Comparison of ENCODE assay signal across 15 cellular contexts in genomic region chr17:78226752-78227454, GRCh38. TPM values are rescaled to one million over a fixed set of nuclear protein-coding genes. Genes with fewer than 3 reads are reported as not detected.
DNase-seq lines count a peak whose midpoint lies in the region; ATAC-seq and TF ChIP-seq lines count a peak whose summit lies in the region.
"Had no signal": no experiment of that assay in that cellular context is flagged by ENCODE, and none has a peak within 500 bp of the region (broad histone marks: within the 10 kb centered on the region; RNA-seq: fewer than 3 reads in every experiment).

No MANE protein-coding gene starts in this region.

- peaks cover 24 to 34% of the 10 kb centered on the region in 2 experiments for H3K36me3 ChIP-seq in HEK293 (ENCODE audit: control insufficient read depth in 2 of 2, insufficient read depth in 1 of 2, low read length in 2 of 2)

- H3K4me1 ChIP-seq in HEK293 (ENCODE audit: control insufficient read depth, insufficient read depth, low read length), result no peaks in the 10 kb centered on the region

- H3K27ac Mint-ChIP-seq in type B pancreatic cell, result no peak overlapping the region

- no peak overlapping the region for H3K4me3 ChIP-seq in HEK293 (ENCODE audit: low read depth, low read length)

- ATAC-seq in left colon (peak; percentile 77), GM18520 (IDR thresholded peaks at IDR 0.05; ENCODE audit: unreplicated experiment) (no peak)

- H3K27ac ChIP-seq in HEK293 (ENCODE audit: extremely low read depth, low read depth, low read length), result no peak overlapping the region

- H3K9me3 Mint-ChIP-seq in type B pancreatic cell, result no peaks in the 10 kb centered on the region
- H3K9me3 Mint-ChIP-seq: CD4-positive, alpha-beta memory T cell had no signal

- no peaks in the 10 kb centered on the region for H3K36me3 Mint-ChIP-seq in type B pancreatic cell
- H3K36me3 Mint-ChIP-seq: CD4-positive, alpha-beta memory T cell had no signal

- no peak overlapping the region for H3K4me3 Mint-ChIP-seq in type B pancreatic cell

- peaks cover 22% of the 10 kb centered on the region for H3K27me3 Mint-ChIP-seq in type B pancreatic cell

- DNase-seq in CD1c-positive myeloid dendritic cell (ENCODE audit: extremely low spot score) (peak; percentile 82), SHP77 treated with DMSO at 0.1 percent for 48 hours (lab: John Stamatoyannopoulos, UW) (peak; percentile 81), left colon (peak; percentile 44 to 47), type B pancreatic cell (ENCODE audit: extremely low spot score, unreplicated experiment) (no peak), activated gamma-delta T cell (lab: John Stamatoyannopoulos, UW) (no peak), NCI-H146 treated with DMSO at 0.1 percent for 48 hours (lab: John Stamatoyannopoulos, UW; ENCODE audit: unreplicated experiment) (no peak)
- DNase-seq: activated CD4-positive, alpha-beta T cell treated with anti-CD3 and anti-CD28 coated beads, Interleukin-2, amount 50 U/mL, for 48 hours; CD4-positive, alpha-beta memory T cell; effector CD4-positive, alpha-beta T cell; glutamatergic neuron; Karpas-422; NCI-H345 had no signal

- H3K9me3 ChIP-seq in HEK293 (ENCODE audit: control insufficient read depth, insufficient read depth, low read depth, low read length), result no peaks in the 10 kb centered on the region

- POLR2A ChIA-PET in HEK293 (lab: Yijun Ruan, JAX), result interaction anchor here (0.7 to 3.2 kb wide), 4 partner anchors 11 to 40 kb away, joined by 3 to 15 read pairs (median 6); partner anchors contain the start of genes AFMID, BIRC5 and TK1

- intact Hi-C loops in left colon (cut with DNase I, micrococcal nuclease), result no loop called here

- CTCF ChIA-PET in HEK293 (lab: Yijun Ruan, JAX), result interaction anchor here (1.3 to 2.1 kb wide), 4 partner anchors 24 to 195 kb away, joined by 4 to 15 read pairs (median 4); partner anchors contain the start of genes AFMID and TK1

- H3K4me1 Mint-ChIP-seq in type B pancreatic cell (ENCODE audit: unreplicated experiment), result peaks cover 14% of the 10 kb centered on the region

- TF ChIP-seq CTCF in HEK293 (tag by site-specific recombination; IDR thresholded peaks at IDR 0.05) (no peak), type B pancreatic cell (conservative IDR thresholded peaks at IDR 0.05) (no peak)

TF ChIP-seq in HEK293, 187 proteins besides CTCF, POLR2A, EP300 and RAD21:
- no peak for TF ChIP-seq ZNF629 (tag by site-specific recombination; IDR thresholded peaks at IDR 0.05)
- TF ChIP-seq HIC1 (tag by site-specific recombination; IDR thresholded peaks at IDR 0.05), result 0 out of 2 replicates have a peak, but pooled peaks have one; percentile 35
- TF ChIP-seq SCRT2 (tag by site-specific recombination; IDR thresholded peaks at IDR 0.05), result no peak
- no peak for TF ChIP-seq KLF9 (tag by site-specific recombination; IDR thresholded peaks at IDR 0.05; ENCODE audit: low read depth)
- TF ChIP-seq ZBTB17 (tag by site-specific recombination; IDR thresholded peaks at IDR 0.05), result peak; percentile 34; the same call in 1 of the 2 replicates
- TF ChIP-seq ZNF600 (tag by site-specific recombination; IDR thresholded peaks at IDR 0.05), result peak; percentile 50
- no peak for TF ChIP-seq ZNF654 (tag by site-specific recombination; IDR thresholded peaks at IDR 0.05; ENCODE audit: low read depth)

RNA-seq across cellular contexts. Expression of gene TMEM235, which starts 4.5 kb away (rescaled TPM):
- total RNA-seq in left colon (not detected), type B pancreatic cell (ENCODE audit: low replicate concordance) (0.43 TPM in 1 of 2 replicates, not detected in the other)
- total RNA-seq: CD4-positive, alpha-beta memory T cell; osteocyte had no signal

RNA-seq across cellular contexts. Expression of gene BIRC5, which starts 12.8 kb away (rescaled TPM):
- total RNA-seq in left colon (10 to 100 TPM in 1 of 2 donors, 1 to 10 TPM in 1; 3.4 to 10.1 TPM), type B pancreatic cell (ENCODE audit: low replicate concordance) (20.0 and 63.3 TPM in 2 replicates)

RNA-seq across cellular contexts. Expression of gene AFMID, which starts 39.7 kb away (rescaled TPM):
- total RNA-seq in left colon (10 to 100 TPM; 26.7 to 33.2 TPM), type B pancreatic cell (ENCODE audit: low replicate concordance) (26.4 and 30.5 TPM in 2 replicates)

RNA-seq across cellular contexts. Expression of gene TK1, which starts 40.1 kb away (rescaled TPM):
- total RNA-seq in left colon (10 to 100 TPM; 14.8 to 24.9 TPM), type B pancreatic cell (ENCODE audit: low replicate concordance) (34.4 and 41.2 TPM in 2 replicates)

RNA-seq across cellular contexts. Expression of gene SYNGR2, which starts 58.5 kb away (rescaled TPM):
- total RNA-seq in left colon, result 100 to 1,000 TPM; 173 to 188 TPM
- 64.1 and 179 TPM in 2 replicates for total RNA-seq in type B pancreatic cell (ENCODE audit: low replicate concordance)

Comparison
In these comparisons a context has a peak if more than half of its experiments do, and no peak if none do; other contexts are left out.
1. DNase-seq: peak in CD1c-positive myeloid dendritic cell (single experiment), SHP77 treated with DMSO at 0.1 percent for 48 hours (single experiment) and left colon (2 of 2); none in type B pancreatic cell (single experiment), activated gamma-delta T cell (single experiment) and NCI-H146 treated with DMSO at 0.1 percent for 48 hours (single experiment).